In the genomic region with DNA sequence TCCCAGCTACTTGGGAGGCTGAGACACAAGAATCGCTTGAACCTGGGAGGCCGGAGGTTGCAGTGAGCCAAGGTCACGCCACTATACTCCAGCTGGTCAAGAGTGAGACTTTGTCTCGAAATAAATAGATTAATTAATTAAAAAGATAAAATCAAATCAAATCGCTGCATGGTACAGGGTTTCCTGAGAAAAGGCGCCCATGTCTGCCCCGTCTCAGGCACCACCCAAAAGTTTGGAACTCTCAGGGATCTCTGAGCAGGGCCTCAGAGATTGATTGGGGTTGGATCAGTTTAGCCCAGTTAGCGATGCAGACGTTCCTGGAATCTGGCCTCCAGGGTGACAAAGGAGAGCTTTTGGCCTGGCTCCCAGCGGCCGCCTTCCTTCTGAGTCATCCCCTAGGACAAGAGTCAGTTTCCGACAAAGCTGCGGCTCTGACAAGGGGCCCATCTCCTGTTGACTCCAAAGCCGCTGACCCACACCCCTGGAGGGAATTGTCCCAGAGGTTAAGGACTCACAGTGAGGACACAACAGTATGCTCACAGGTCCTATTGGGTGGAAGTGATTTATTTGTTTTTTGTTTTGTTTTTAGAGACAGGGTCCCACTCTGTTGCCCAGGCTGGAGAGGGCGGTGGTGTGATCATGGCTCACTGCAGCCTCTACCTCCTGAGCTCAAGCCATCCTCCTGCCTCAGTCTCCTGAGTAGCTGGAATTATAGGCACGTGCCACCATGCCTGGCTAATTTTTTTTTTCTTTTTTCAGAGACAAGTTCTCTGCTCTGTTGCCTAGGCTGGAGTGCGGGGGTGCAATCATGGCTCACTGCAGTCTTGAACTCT, we compare ENCODE assay signal across 7 cellular contexts. TPM values are rescaled to one million over a fixed set of nuclear protein-coding genes. Genes with fewer than 3 reads are reported as not detected.
DNase-seq lines count a peak whose midpoint lies in the region; ATAC-seq, FAIRE-seq and TF ChIP-seq lines count a peak whose summit lies in the region.
"Had no signal": no experiment of that assay in that cellular context is flagged by ENCODE, and none has a peak within 500 bp of the region (broad histone marks: within the 10 kb centered on the region; RNA-seq: fewer than 3 reads in every experiment).

No MANE protein-coding gene starts in this region.

- H3K4me3 ChIP-seq in bronchial epithelial cell (ENCODE audit: low read depth, low read length): no peak overlapping the region

- no peaks in the 10 kb centered on the region for H3K27me3 ChIP-seq in bronchial epithelial cell (ENCODE audit: control insufficient read depth, insufficient read depth, low read length)

- H3K36me3 ChIP-seq in bronchial epithelial cell (ENCODE audit: control insufficient read depth, insufficient read depth, low read length): no peaks in the 10 kb centered on the region

- ATAC-seq in omental fat pad (ENCODE audit: low FRiP score) (peak; percentile 25), GM18520 (IDR thresholded peaks at IDR 0.05; ENCODE audit: unreplicated experiment) (no peak), GM21825 (IDR thresholded peaks at IDR 0.05; ENCODE audit: unreplicated experiment) (no peak)

- FAIRE-seq in bronchial epithelial cell (lab: Jason Lieb, UNC): no peak
- FAIRE-seq: kidney had no signal

- DNase-seq in HK-2 (ENCODE audit: unreplicated experiment) (peak; percentile 87), bronchial epithelial cell (ENCODE audit: low read depth) (peak; percentile 77), omental fat pad (ENCODE audit: low spot score) (no peak), NOMO-1 treated with DMSO at 0.1 percent for 48 hours (lab: John Stamatoyannopoulos, UW; ENCODE audit: unreplicated experiment) (no peak)
- DNase-seq: kidney had no signal

- peak; percentile 12 for TF ChIP-seq CTCF in bronchial epithelial cell (IDR thresholded peaks at IDR 0.05; ENCODE audit: insufficient read depth, low read length, severe bottlenecking)
- no peak for TF ChIP-seq CTCF in omental fat pad (IDR thresholded peaks at IDR 0.05)

RNA-seq across cellular contexts. Expression of a gene that starts 6.8 kb away (rescaled TPM):
- total RNA-seq in bronchial epithelial cell (4.7 and 6.9 TPM in 2 replicates), omental fat pad (10 to 100 TPM; 11.4 to 31.6 (median 26.6) TPM)

RNA-seq across cellular contexts. Expression of a gene that starts 24.5 kb away (rescaled TPM):
- total RNA-seq in bronchial epithelial cell: 8.7 and 10.0 TPM in 2 replicates
- 10 to 100 TPM in 2 of 4 donors, 1 to 10 TPM in 2; 7.9 to 12.6 (median 9.7) TPM for total RNA-seq in omental fat pad

RNA-seq across cellular contexts. Expression of a gene that starts 24.6 kb away (rescaled TPM):
- total RNA-seq in bronchial epithelial cell: 21.1 and 25.3 TPM in 2 replicates
- 10 to 100 TPM in 3 of 4 donors, 1 to 10 TPM in 1; 9.8 to 19.3 (median 11.4) TPM for total RNA-seq in omental fat pad

RNA-seq across cellular contexts. Expression of a gene that starts 38.5 kb away (rescaled TPM):
- 24.5 and 50.1 TPM in 2 replicates for total RNA-seq in bronchial epithelial cell
- total RNA-seq in omental fat pad: 10 to 100 TPM; 15.4 to 26.6 (median 18.3) TPM

RNA-seq across cellular contexts. Expression of a gene that starts 44.0 kb away (rescaled TPM):
- total RNA-seq in bronchial epithelial cell (14.7 and 18.2 TPM in 2 replicates), omental fat pad (10 to 100 TPM; 15.6 to 29.9 (median 20.2) TPM)

Comparison
In these comparisons a context has a peak if more than half of its experiments do, and no peak if none do; other contexts are left out.
1. DNase-seq: peak in HK-2 (single experiment) and bronchial epithelial cell (single experiment); none in omental fat pad (single experiment) and NOMO-1 treated with DMSO at 0.1 percent for 48 hours (single experiment).